8 cellular contexts compared by ENCODE assay signal in the genomic region with DNA sequence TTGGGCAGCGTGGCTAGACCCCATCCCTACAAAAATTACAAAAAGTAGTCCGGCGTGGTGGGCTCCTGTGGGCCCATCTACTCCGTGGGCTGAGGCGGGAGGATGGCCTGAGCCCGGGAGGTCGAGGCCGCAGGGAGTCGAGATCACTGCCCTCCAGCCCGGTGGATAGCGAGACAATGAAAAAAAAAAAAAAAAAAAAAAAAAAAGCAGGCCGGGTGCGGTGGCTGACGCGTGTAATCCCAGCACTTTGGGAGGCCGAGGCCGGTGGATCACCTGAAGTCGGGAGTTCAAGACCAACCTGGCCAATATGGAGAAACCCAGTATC.
DNase-seq lines count a peak whose midpoint lies in the region; ATAC-seq and TF ChIP-seq lines count a peak whose summit lies in the region.

No MANE protein-coding gene starts in this region.

- peaks cover 3% of the 10 kb centered on the region; the same call in 1 of the 2 replicates for H3K27me3 Mint-ChIP-seq in HFFc6 (ENCODE audit: insufficient read depth)
- no peaks in the 10 kb centered on the region for H3K27me3 Mint-ChIP-seq in activated T-helper 17 cell treated with anti-CD3 and anti-CD28 coated beads, Interleukin-2, amount 50 U/mL, for 72 hours

- peak overlapping the region; percentile 92 for H3K4me3 Mint-ChIP-seq in HFFc6
- H3K4me3 Mint-ChIP-seq in activated T-helper 17 cell treated with anti-CD3 and anti-CD28 coated beads, Interleukin-2, amount 50 U/mL, for 72 hours, result peak overlapping the region; percentile 95
- peak overlapping the region; percentile 91 for H3K4me3 Mint-ChIP-seq in stimulated activated effector memory CD8-positive, alpha-beta T cell treated with anti-CD3 and anti-CD28 coated beads, Interleukin-12 subunit alpha, Interleukin-12 subunit beta, amount 100 ng/mL, for 72 hours

- no peaks in the 10 kb centered on the region for H3K9me3 Mint-ChIP-seq in HFFc6
- H3K9me3 Mint-ChIP-seq in activated T-helper 17 cell treated with anti-CD3 and anti-CD28 coated beads, Interleukin-2, amount 50 U/mL, for 72 hours, result no peaks in the 10 kb centered on the region
- H3K9me3 Mint-ChIP-seq in stimulated activated effector memory CD8-positive, alpha-beta T cell treated with anti-CD3 and anti-CD28 coated beads, Interleukin-12 subunit alpha, Interleukin-12 subunit beta, amount 100 ng/mL, for 72 hours, result no peaks in the 10 kb centered on the region

- no peak for DNase-seq in HFFc6
- no peak for DNase-seq in stimulated activated effector memory CD8-positive, alpha-beta T cell treated with anti-CD3 and anti-CD28 coated beads, Interleukin-12 subunit alpha, Interleukin-12 subunit beta, amount 100 ng/mL, for 72 hours (ENCODE audit: low spot score in 2 of 2)
- no peak for DNase-seq in effector CD8-positive, alpha-beta T cell (lab: John Stamatoyannopoulos, UW)
- no peak for DNase-seq in GM20000 (ENCODE audit: low spot score)

- H3K27ac Mint-ChIP-seq in HFFc6, result peak overlapping the region; percentile 87
- H3K27ac Mint-ChIP-seq in activated T-helper 17 cell treated with anti-CD3 and anti-CD28 coated beads, Interleukin-2, amount 50 U/mL, for 72 hours, result peak overlapping the region; percentile 94
- peak overlapping the region; percentile 90 for H3K27ac Mint-ChIP-seq in stimulated activated effector memory CD8-positive, alpha-beta T cell treated with anti-CD3 and anti-CD28 coated beads, Interleukin-12 subunit alpha, Interleukin-12 subunit beta, amount 100 ng/mL, for 72 hours

- ATAC-seq in activated T-helper 17 cell treated with anti-CD3 and anti-CD28 coated beads, Interleukin-2, amount 50 U/mL, for 72 hours (replicated peaks), result no peak
- ATAC-seq in stimulated activated effector memory CD8-positive, alpha-beta T cell treated with anti-CD3 and anti-CD28 coated beads, Interleukin-12 subunit alpha, Interleukin-12 subunit beta, amount 100 ng/mL, for 72 hours, result no peak
- ATAC-seq in HG02938 (IDR thresholded peaks at IDR 0.05; ENCODE audit: unreplicated experiment) (no peak), GM18870 (IDR thresholded peaks at IDR 0.05; ENCODE audit: unreplicated experiment) (no peak)

- no peaks in the 10 kb centered on the region for H3K9me3 ChIP-seq in iPS-18c (ENCODE audit: control insufficient read depth, insufficient read depth, low read length)

- H3K4me3 ChIP-seq in iPS-18c (ENCODE audit: insufficient read depth, low read depth, low read length), result peak overlapping the region; percentile 39; the same call in 1 of the 2 replicates

- H3K36me3 Mint-ChIP-seq in HFFc6 (ENCODE audit: low read depth), result no peaks in the 10 kb centered on the region
- peaks cover 7% of the 10 kb centered on the region for H3K36me3 Mint-ChIP-seq in activated T-helper 17 cell treated with anti-CD3 and anti-CD28 coated beads, Interleukin-2, amount 50 U/mL, for 72 hours (ENCODE audit: low read depth)
- H3K36me3 Mint-ChIP-seq in stimulated activated effector memory CD8-positive, alpha-beta T cell treated with anti-CD3 and anti-CD28 coated beads, Interleukin-12 subunit alpha, Interleukin-12 subunit beta, amount 100 ng/mL, for 72 hours, result peaks cover 12% of the 10 kb centered on the region

- peaks cover 27% of the 10 kb centered on the region for H3K4me1 Mint-ChIP-seq in HFFc6 (ENCODE audit: low read depth)
- peaks cover 17% of the 10 kb centered on the region for H3K4me1 Mint-ChIP-seq in activated T-helper 17 cell treated with anti-CD3 and anti-CD28 coated beads, Interleukin-2, amount 50 U/mL, for 72 hours
- H3K4me1 Mint-ChIP-seq in stimulated activated effector memory CD8-positive, alpha-beta T cell treated with anti-CD3 and anti-CD28 coated beads, Interleukin-12 subunit alpha, Interleukin-12 subunit beta, amount 100 ng/mL, for 72 hours, result peaks cover 36% of the 10 kb centered on the region

- TF ChIP-seq CTCF in HFFc6 (IDR thresholded peaks at IDR 0.05) (no peak), GM20000 (IDR thresholded peaks at IDR 0.05; ENCODE audit: extremely low read depth, missing control alignments) (no peak)
